9 cellular contexts compared by ENCODE assay signal in genomic region chr6:168370310-168370991, GRCh38. TPM values are rescaled to one million over a fixed set of nuclear protein-coding genes. Genes with fewer than 3 reads are reported as not detected.
DNase-seq lines count a peak whose midpoint lies in the region; ATAC-seq and TF ChIP-seq lines count a peak whose summit lies in the region.
"Had no signal": no experiment of that assay in that cellular context is flagged by ENCODE, and none has a peak within 500 bp of the region (broad histone marks: within the 10 kb centered on the region; RNA-seq: fewer than 3 reads in every experiment).

No MANE protein-coding gene starts in this region.

- peaks cover 0 to 4% (median 0%) of the 10 kb centered on the region in 45 donors for H3K27me3 ChIP-seq in dorsolateral prefrontal cortex

- H3K4me3 ChIP-seq in dorsolateral prefrontal cortex, result no peak overlapping the region

- ATAC-seq in GM18520 (IDR thresholded peaks at IDR 0.05; ENCODE audit: unreplicated experiment), result no peak

- intact Hi-C loops in dorsolateral prefrontal cortex (cut with DNase I), result loop anchor here (1.0 to 2.0 kb wide), 2 partner anchors 514 to 516 kb away; no protein-coding TSS in a partner anchor

- peak; percentile 43 to 87 (median 76) for TF ChIP-seq CTCF in dorsolateral prefrontal cortex (IDR thresholded peaks at IDR 0.05 in 54 of 56, conservative IDR thresholded peaks at IDR 0.05 in 2 of 56; ENCODE audit: low read depth in 1 of 56, partially characterized antibody in 56 of 56)

- no peak overlapping the region for H3K27ac ChIP-seq in dorsolateral prefrontal cortex

- peak; percentile 7 for DNase-seq in SIG-M5 treated with dmso at 0.1 percent for 504 hours (lab: John Stamatoyannopoulos, UW; ENCODE audit: unreplicated experiment)
- no peak for DNase-seq in SIG-M5 (lab: John Stamatoyannopoulos, UW)
- peak; percentile 51 for DNase-seq in NCI-H146 treated with DMSO at 0.1 percent for 48 hours (lab: John Stamatoyannopoulos, UW; ENCODE audit: unreplicated experiment)
- peak; percentile 28 to 29 for DNase-seq in activated CD4-positive, alpha-beta T cell treated with anti-CD3 and anti-CD28 coated beads, Interleukin-2, amount 50 U/mL, for 24 hours (ENCODE audit: low read depth in 1 of 2, low spot score in 1 of 2)
- DNase-seq in dorsolateral prefrontal cortex, result peak in 9 of 10 donors; percentile 14 to 77 (median 56)
- peak; percentile 72 for DNase-seq in mucosa of gallbladder (ENCODE audit: low spot score)
- peak; percentile 24 to 45 for DNase-seq in stimulated activated CD8-positive, alpha-beta memory T cell treated with anti-CD3 and anti-CD28 coated beads, Interleukin-7, amount 100 ng/mL, for 48 hours (ENCODE audit: extremely low read depth in 1 of 2, low read depth in 1 of 2)

RNA-seq across cellular contexts. Expression of gene DACT2, which starts 50.9 kb away (rescaled TPM):
- total RNA-seq in dorsolateral prefrontal cortex, result 1 to 10 TPM in 92 of 120 experiments, under 1 TPM in 28; 0.19 to 4.6 (median 1.5) TPM
- total RNA-seq in mucosa of gallbladder, result 3.2 TPM
- total RNA-seq: fibroblast of lung had no signal
